22 cellular contexts compared by ENCODE assay signal in the genomic region with DNA sequence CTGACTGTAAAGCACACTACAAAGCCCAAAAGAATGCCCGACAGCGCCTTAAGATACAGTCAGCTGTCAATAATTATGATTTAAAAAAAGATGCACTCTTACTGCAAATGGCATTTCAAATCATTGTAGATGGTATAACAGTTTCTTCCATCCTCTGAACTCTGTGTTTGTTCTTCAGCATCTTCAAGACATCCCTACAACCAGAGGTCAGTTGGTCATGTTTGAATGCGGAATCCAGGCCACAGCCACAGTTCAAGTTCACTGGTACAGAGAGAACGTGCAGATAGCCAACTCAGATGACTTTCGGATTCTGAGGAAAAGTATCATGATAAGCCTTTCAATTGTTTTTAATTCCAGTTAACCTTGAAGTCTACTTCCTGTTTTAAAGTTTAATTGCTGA. TPM values are rescaled to one million over a fixed set of nuclear protein-coding genes. Genes with fewer than 3 reads are reported as not detected.
DNase-seq lines count a peak whose midpoint lies in the region; ATAC-seq, FAIRE-seq and TF ChIP-seq lines count a peak whose summit lies in the region.
"Had no signal": no experiment of that assay in that cellular context is flagged by ENCODE, and none has a peak within 500 bp of the region (broad histone marks: within the 10 kb centered on the region; RNA-seq: fewer than 3 reads in every experiment).

No MANE protein-coding gene starts in this region.

- H3K4me1 ChIP-seq in HEK293 (ENCODE audit: control insufficient read depth, insufficient read depth, low read length), result peaks cover 5% of the 10 kb centered on the region; the same call in 1 of the 2 replicates
- H3K4me1 ChIP-seq in endothelial cell of umbilical vein (ENCODE audit: control insufficient read depth, extremely low read depth, insufficient read depth, low read length), result no peaks in the 10 kb centered on the region
- H3K4me1 ChIP-seq in PC-3 (ENCODE audit: insufficient read depth, low read length), result no peaks in the 10 kb centered on the region

- H3K36me3 ChIP-seq in HEK293 (ENCODE audit: control insufficient read depth in 2 of 2, insufficient read depth in 1 of 2, low read length in 2 of 2), result no peaks in the 10 kb centered on the region; a peak in 1 of 3 replicates
- H3K36me3 ChIP-seq in endothelial cell of umbilical vein (ENCODE audit: control insufficient read depth in 2 of 2, extremely low read depth in 1 of 2, insufficient read depth in 2 of 2, low read length in 2 of 2), result no peaks in the 10 kb centered on the region
- no peaks in the 10 kb centered on the region for H3K36me3 ChIP-seq in PC-3 (ENCODE audit: low read depth, low read length)
- H3K36me3 ChIP-seq: neutrophil, stomach had no signal

- no peak overlapping the region for H3K4me3 ChIP-seq in HEK293 (ENCODE audit: low read depth, low read length)
- H3K4me3 ChIP-seq in endothelial cell of umbilical vein (replicated peaks in 1 of 3; ENCODE audit: insufficient read depth in 1 of 3, low read depth in 1 of 3, low read length in 3 of 3), result no peak overlapping the region
- no peak overlapping the region for H3K4me3 ChIP-seq in PC-3 (ENCODE audit: low read length)

- H3K79me2 ChIP-seq in endothelial cell of umbilical vein (ENCODE audit: control insufficient read depth, insufficient read depth, low read length) (no peaks in the 10 kb centered on the region), PC-3 (ENCODE audit: low read length) (no peaks in the 10 kb centered on the region)

- no peaks in the 10 kb centered on the region for H3K9me2 ChIP-seq in PC-3 (replicated peaks; ENCODE audit: low read length)
- H3K9me2 ChIP-seq: SK-N-SH had no signal

- no peak overlapping the region for H3K27ac ChIP-seq in HEK293 (ENCODE audit: extremely low read depth, low read depth, low read length)
- H3K27ac ChIP-seq in endothelial cell of umbilical vein (ENCODE audit: insufficient read depth, low read depth, low read length), result no peak overlapping the region
- peak overlapping the region; percentile 30 for H3K27ac ChIP-seq in substantia nigra (ENCODE audit: low read depth, low read length, poor library complexity, severe bottlenecking)
- no peak overlapping the region for H3K27ac ChIP-seq in PC-3 (ENCODE audit: low read length)

- ATAC-seq in PC-3 (no peak), HG03342 (IDR thresholded peaks at IDR 0.05; ENCODE audit: unreplicated experiment) (no peak)
- ATAC-seq: Panc1 had no signal

- CTCF ChIA-PET in HEK293 (lab: Yijun Ruan, JAX), result no interaction called here
- CTCF ChIA-PET in endothelial cell of umbilical vein (lab: Charles Lee), result no interaction called here
- CTCF ChIA-PET in PC-3 (lab: Charles Lee), result no interaction called here

- H3K27me3 ChIP-seq in endothelial cell of umbilical vein (ENCODE audit: control insufficient read depth in 2 of 2, insufficient read depth in 2 of 2, low read length in 2 of 2), result peaks cover 0 to 2% of the 10 kb centered on the region in 2 experiments
- no peaks in the 10 kb centered on the region for H3K27me3 ChIP-seq in PC-3 (ENCODE audit: low read length)
- H3K27me3 ChIP-seq: neutrophil, stomach had no signal

- no peaks in the 10 kb centered on the region for H3K9me1 ChIP-seq in endothelial cell of umbilical vein (replicated peaks; ENCODE audit: control insufficient read depth, extremely low read depth, insufficient read depth, low read length)

- H3K9me3 ChIP-seq in HEK293 (ENCODE audit: control insufficient read depth, insufficient read depth, low read depth, low read length) (no peaks in the 10 kb centered on the region), endothelial cell of umbilical vein (replicated peaks; ENCODE audit: control insufficient read depth, insufficient read depth, low read length) (no peaks in the 10 kb centered on the region), PC-3 (ENCODE audit: low read length) (no peaks in the 10 kb centered on the region)
- H3K9me3 ChIP-seq: neutrophil, SK-N-SH, stomach had no signal

- DNase-seq in endothelial cell of umbilical vein (ENCODE audit: low read depth, low spot score), result no peak
- DNase-seq in medulla oblongata (ENCODE audit: extremely low spot score), result peak; percentile 55
- peak in 3 of 49 donors; percentile 14 to 30 (median 22) for DNase-seq in substantia nigra (lab: John Stamatoyannopoulos, UW)
- DNase-seq in activated CD8-positive, alpha-beta memory T cell treated with anti-CD3 and anti-CD28 coated beads for 24 hours, result no peak
- no peak for DNase-seq in urothelium cell line (ENCODE audit: low spot score)
- no peak for DNase-seq in PC-3
- DNase-seq: activated CD4-positive, alpha-beta T cell treated with anti-CD3 and anti-CD28 coated beads for 36 hours; activated CD8-positive, alpha-beta memory T cell treated with anti-CD3 and anti-CD28 coated beads, Interleukin-2, amount 50 U/mL, for 48 hours; Calu3; effector CD8-positive, alpha-beta T cell; kidney; NCI-H1105; NCI-H82; SK-N-SH; stimulated activated CD4-positive, alpha-beta T cell treated with anti-CD3 and anti-CD28 coated beads, Interleukin-2, amount 100 ng/mL, for 48 hours; stomach; T-helper 9 cell had no signal

- H2AFZ ChIP-seq in endothelial cell of umbilical vein (ENCODE audit: low read depth, low read length), result peak overlapping the region; percentile 62
- H2AFZ ChIP-seq in PC-3 (ENCODE audit: low read length), result no peak overlapping the region

- H3K9ac ChIP-seq in endothelial cell of umbilical vein (replicated peaks; ENCODE audit: extremely low read depth, insufficient read depth, low read length) (no peak overlapping the region), PC-3 (ENCODE audit: low read length) (no peak overlapping the region)
- H3K9ac ChIP-seq: SK-N-SH had no signal

- TF ChIP-seq POLR2A in endothelial cell of umbilical vein (IDR thresholded peaks at IDR 0.05; ENCODE audit: low read depth, low read length), result no peak

- H4K20me1 ChIP-seq in endothelial cell of umbilical vein (replicated peaks; ENCODE audit: control insufficient read depth, extremely low read depth, insufficient read depth, low read length), result no peaks in the 10 kb centered on the region
- no peaks in the 10 kb centered on the region for H4K20me1 ChIP-seq in PC-3 (ENCODE audit: low read length)

- H3K4me2 ChIP-seq in endothelial cell of umbilical vein (ENCODE audit: insufficient read depth, low read length) (no peak overlapping the region), PC-3 (ENCODE audit: low read length) (no peak overlapping the region)
- H3K4me2 ChIP-seq: SK-N-SH had no signal

- POLR2A ChIA-PET in HEK293 (lab: Yijun Ruan, JAX), result no interaction called here
- POLR2A ChIA-PET in endothelial cell of umbilical vein (lab: Charles Lee), result no interaction called here
- POLR2A ChIA-PET in PC-3 (lab: Charles Lee; ENCODE audit: unreplicated experiment), result no interaction called here

- dilution Hi-C loops in endothelial cell of umbilical vein (cut with MboI; ENCODE audit: extremely low pct_ligation_motif_present, low sequenced_read_pairs), result no loop called here

- intact Hi-C loops in endothelial cell of umbilical vein (cut with micrococcal nuclease) (no loop called here), PC-3 (cut with micrococcal nuclease) (no loop called here)

- FAIRE-seq in endothelial cell of umbilical vein (lab: Jason Lieb, UNC), result no peak
- no peak for FAIRE-seq in urothelium cell line (lab: Jason Lieb, UNC)
- FAIRE-seq: H54 had no signal

- TF ChIP-seq CTCF in HEK293 (tag by site-specific recombination; IDR thresholded peaks at IDR 0.05) (no peak), endothelial cell of umbilical vein (IDR thresholded peaks at IDR 0.05; ENCODE audit: extremely low read depth in 1 of 2, insufficient read depth in 1 of 2, low read depth in 1 of 2, low read length in 2 of 2) (no peak), PC-3 (conservative IDR thresholded peaks at IDR 0.05; ENCODE audit: low read depth, low read length) (no peak)

- BruUV-seq in endothelial cell of umbilical vein (replicated peaks; lab: Mats Ljungman, UMichigan) (no TSS peak), PC-3 (replicated peaks; lab: Mats Ljungman, UMichigan) (no TSS peak)

- no peaks in the 10 kb centered on the region for H3F3A ChIP-seq in PC-3 (ENCODE audit: low read length, unreplicated experiment)

TF ChIP-seq in HEK293, 187 proteins besides CTCF, POLR2A, EP300 and RAD21:
- TF ChIP-seq MYNN (tag by site-specific recombination; IDR thresholded peaks at IDR 0.05; ENCODE audit: borderline replicate concordance), result no peak
- 0 out of 2 replicates have a peak, but pooled peaks have one; percentile 19 for TF ChIP-seq PRDM1 (tag by site-specific recombination; IDR thresholded peaks at IDR 0.05)
- TF ChIP-seq ZNF560 (tag by site-specific recombination; IDR thresholded peaks at IDR 0.05; ENCODE audit: borderline replicate concordance), result no peak
TF ChIP-seq in HEK293: peak in this region for 1.

TF ChIP-seq in endothelial cell of umbilical vein, 7 proteins besides CTCF, POLR2A, EP300 and RAD21 (continues in another document):
- TF ChIP-seq EZH2 (IDR thresholded peaks at IDR 0.05; ENCODE audit: borderline replicate concordance, low read depth, low read length, severe bottlenecking) (no peak), POLR2AphosphoS5 (IDR thresholded peaks at IDR 0.05; ENCODE audit: insufficient read depth, low read depth, low read length) (no peak), MYC (IDR thresholded peaks at IDR 0.05; ENCODE audit: low read depth, low read length) (no peak), GATA2 (IDR thresholded peaks at IDR 0.05; ENCODE audit: insufficient read depth, insufficient read length, low read depth, low read length) (no peak), FOS (IDR thresholded peaks at IDR 0.05; ENCODE audit: borderline replicate concordance, insufficient read depth, low read length) (no peak), JUN (IDR thresholded peaks at IDR 0.05; ENCODE audit: borderline replicate concordance, insufficient read depth, insufficient read length, low read depth) (no peak)

RNA-seq across cellular contexts. Expression of gene MYOT, which starts 8.7 kb away (rescaled TPM):
- total RNA-seq in endothelial cell of umbilical vein (not detected in 2 replicates), PC-3 (2014; rRNA removed) (not detected in 2 replicates)
- polyA plus RNA-seq in endothelial cell of umbilical vein, result not detected in 2 replicates
- not detected in 2 replicates for polyA plus RNA-seq in endothelial cell of umbilical vein (2011; cell fraction: cytosol; rRNA removed)
- not detected in 2 replicates for polyA plus RNA-seq in endothelial cell of umbilical vein (2011; cell fraction: nucleus; rRNA removed)
- not detected in 2 replicates for polyA plus RNA-seq in endothelial cell of umbilical vein (2012)
- polyA minus RNA-seq in endothelial cell of umbilical vein, result not detected in 2 replicates
- not detected for polyA minus RNA-seq in endothelial cell of umbilical vein (2011; cell fraction: cytosol; rRNA and poly(A)+ RNA removed)
- polyA minus RNA-seq in endothelial cell of umbilical vein (2011; cell fraction: nucleus; rRNA and poly(A)+ RNA removed), result not detected in 2 replicates
- total RNA-seq: activated CD4-positive, alpha-beta T cell treated with anti-CD3 and anti-CD28 coated beads for 36 hours; Calu3 had no signal

RNA-seq across cellular contexts. Expression of gene PKD2L2, which starts 30.3 kb away (rescaled TPM):
- total RNA-seq in endothelial cell of umbilical vein, result not detected in 2 replicates
- not detected in 2 replicates for polyA plus RNA-seq in endothelial cell of umbilical vein
- not detected in 2 replicates for polyA plus RNA-seq in endothelial cell of umbilical vein (2011; cell fraction: cytosol; rRNA removed)
- polyA plus RNA-seq in endothelial cell of umbilical vein (2011; cell fraction: nucleus; rRNA removed), result not detected in 2 replicates
- polyA plus RNA-seq in endothelial cell of umbilical vein (2012), result not detected in 2 replicates
- polyA minus RNA-seq in endothelial cell of umbilical vein, result not detected in 2 replicates
- polyA minus RNA-seq in endothelial cell of umbilical vein (2011; cell fraction: cytosol; rRNA and poly(A)+ RNA removed), result not detected
- polyA minus RNA-seq in endothelial cell of umbilical vein (2011; cell fraction: nucleus; rRNA and poly(A)+ RNA removed), result not detected in 2 replicates
- total RNA-seq in PC-3 (2014; rRNA removed), result not detected in 2 replicates
- total RNA-seq: Calu3, kidney, stomach had no signal
- polyA plus RNA-seq: stomach had no signal
